In genomic region chr9:129143031-129143441, GRCh38 we compare ENCODE assay signal across 8 cellular contexts. TPM values are rescaled to one million over a fixed set of nuclear protein-coding genes. Genes with fewer than 3 reads are reported as not detected.
DNase-seq lines count a peak whose midpoint lies in the region; ATAC-seq and TF ChIP-seq lines count a peak whose summit lies in the region.

No MANE protein-coding gene starts in this region.

- ATAC-seq in activated T-cell treated with anti-CD3 and anti-CD28 coated beads, Interleukin-2, amount 50 U/mL, for 4 hours: no peak
- ATAC-seq in GM18867 (IDR thresholded peaks at IDR 0.05; ENCODE audit: unreplicated experiment): no peak

- no peak overlapping the region for H3K4me3 Mint-ChIP-seq in CD14-positive monocyte
- H3K4me3 Mint-ChIP-seq in activated T-cell treated with anti-CD3 and anti-CD28 coated beads, Interleukin-2, amount 50 U/mL, for 4 hours: no peak overlapping the region

- H3K79me2 ChIP-seq in OCI-LY3 (ENCODE audit: low read length): no peaks in the 10 kb centered on the region

- peak overlapping the region; percentile 30 to 97 (median 85) for H3K27ac Mint-ChIP-seq in CD14-positive monocyte

- H3K9ac ChIP-seq in OCI-LY3 (ENCODE audit: low read length): no peak overlapping the region

- H3K36me3 ChIP-seq in OCI-LY3 (replicated peaks; ENCODE audit: low read depth, low read length) (peaks cover 22% of the 10 kb centered on the region), esophagus muscularis mucosa (peaks cover 0 to 22% (median 15%) of the 10 kb centered on the region in 4 donors)

- H2AFZ ChIP-seq in OCI-LY3 (ENCODE audit: low read depth, low read length): no peak overlapping the region

- H3K4me2 ChIP-seq in OCI-LY3 (ENCODE audit: low read length): no peak overlapping the region

- peaks cover 0 to 2% (median 1%) of the 10 kb centered on the region in 3 donors for H3K27me3 Mint-ChIP-seq in CD14-positive monocyte (ENCODE audit: low read depth in 3 of 3)
- no peaks in the 10 kb centered on the region for H3K27me3 Mint-ChIP-seq in activated T-cell treated with anti-CD3 and anti-CD28 coated beads, Interleukin-2, amount 50 U/mL, for 4 hours (ENCODE audit: low read depth)

- no peaks in the 10 kb centered on the region for H3K27me3 ChIP-seq in OCI-LY3 (ENCODE audit: low read depth, low read length)
- H3K27me3 ChIP-seq in esophagus muscularis mucosa: no peaks in the 10 kb centered on the region

- CTCF ChIA-PET in HEK293T (lab: Yijun Ruan, JAX): interaction anchor here (0.6 to 2.3 kb wide), 18 partner anchors 9 to 482 kb away, joined by 3 to 10 read pairs (median 4); partner anchors contain the start of gene IER5L

- DNase-seq in CD14-positive monocyte (ENCODE audit: low spot score): peak; percentile 70
- DNase-seq in HEK293T (ENCODE audit: extremely low spot score): peak; percentile 81
- peak; percentile 75 for DNase-seq in activated T-cell treated with anti-CD3 and anti-CD28 coated beads, Interleukin-2, amount 50 U/mL, for 4 hours
- DNase-seq in esophagus muscularis mucosa (ENCODE audit: extremely low spot score): no peak
- DNase-seq in myocyte (ENCODE audit: low read depth): peak; percentile 88
- peak; percentile 48 to 56 for DNase-seq in stimulated activated CD8-positive, alpha-beta memory T cell treated with anti-CD3 and anti-CD28 coated beads, Interleukin-7, amount 100 ng/mL, for 4 hours (ENCODE audit: low read depth in 2 of 2)

- no peaks in the 10 kb centered on the region for H3K9me3 ChIP-seq in OCI-LY3 (ENCODE audit: insufficient read depth, low read length)
- H3K9me3 ChIP-seq in esophagus muscularis mucosa: no peaks in the 10 kb centered on the region

- intact Hi-C loops in CD14-positive monocyte (cut with micrococcal nuclease) (loop anchor here in 1 of 2 donors (2.0 kb wide), 1 partner anchor 32 kb away; no protein-coding TSS in a partner anchor), esophagus muscularis mucosa (cut with DNase I) (no loop called here)

- no peak overlapping the region for H3K27ac ChIP-seq in OCI-LY3 (ENCODE audit: low read length)
- H3K27ac ChIP-seq in esophagus muscularis mucosa (replicated peaks in 1 of 4): peak overlapping the region; percentile 93 to 99 (median 98)

- TF ChIP-seq POLR2A in esophagus muscularis mucosa (IDR thresholded peaks at IDR 0.05; ENCODE audit: low read depth): no peak

- H4K20me1 ChIP-seq in OCI-LY3 (ENCODE audit: insufficient read depth, low read length): peaks cover 15% of the 10 kb centered on the region; the same call in 1 of the 2 replicates

- peaks cover 29 to 59% of the 10 kb centered on the region in 2 donors for H3K36me3 Mint-ChIP-seq in CD14-positive monocyte
- H3K36me3 Mint-ChIP-seq in activated T-cell treated with anti-CD3 and anti-CD28 coated beads, Interleukin-2, amount 50 U/mL, for 4 hours (ENCODE audit: insufficient read depth): peaks cover 12% of the 10 kb centered on the region

- peaks cover 39% of the 10 kb centered on the region for H3K4me1 ChIP-seq in OCI-LY3 (ENCODE audit: low read length)
- peaks cover 94 to 98% (median 98%) of the 10 kb centered on the region in 4 donors for H3K4me1 ChIP-seq in esophagus muscularis mucosa

- TF ChIP-seq CTCF in CD14-positive monocyte (IDR thresholded peaks at IDR 0.05) (peak; percentile 99), OCI-LY3 (IDR thresholded peaks at IDR 0.05; ENCODE audit: low read depth, low read length) (peak; percentile 89), esophagus muscularis mucosa (IDR thresholded peaks at IDR 0.05) (peak; percentile 74 to 83 (median 81))

- H3K4me3 ChIP-seq in OCI-LY3 (ENCODE audit: low read length) (no peak overlapping the region), esophagus muscularis mucosa (peak overlapping the region in 3 of 4 donors; percentile 22 to 29 (median 24))

- 0% methylated on average over 1 of the region's 2 CpGs for WGBS in esophagus muscularis mucosa

- TF ChIP-seq EP300 in esophagus muscularis mucosa (IDR thresholded peaks at IDR 0.05): no peak

- POLR2A ChIA-PET in HEK293T (lab: Yijun Ruan, JAX): interaction anchor here (0.9 to 2.1 kb wide), 4 partner anchors 32 to 482 kb away, joined by 3 to 10 read pairs (median 6); partner anchors contain the start of gene IER5L

- no peaks in the 10 kb centered on the region for H3K9me3 Mint-ChIP-seq in CD14-positive monocyte
- H3K9me3 Mint-ChIP-seq in activated T-cell treated with anti-CD3 and anti-CD28 coated beads, Interleukin-2, amount 50 U/mL, for 4 hours: no peaks in the 10 kb centered on the region

- H3K4me1 Mint-ChIP-seq in CD14-positive monocyte: peaks cover 41% of the 10 kb centered on the region
- peaks cover 40% of the 10 kb centered on the region for H3K4me1 Mint-ChIP-seq in activated T-cell treated with anti-CD3 and anti-CD28 coated beads, Interleukin-2, amount 50 U/mL, for 4 hours (ENCODE audit: low read depth)

TF ChIP-seq in HEK293T, 16 proteins besides CTCF, POLR2A, EP300 and RAD21:
- TF ChIP-seq SUZ12 (IDR thresholded peaks at IDR 0.05) (no peak), NFRKB (IDR thresholded peaks at IDR 0.05) (no peak), FOXK2 (IDR thresholded peaks at IDR 0.05) (no peak), ZNF384 (IDR thresholded peaks at IDR 0.05) (no peak)

RNA-seq across cellular contexts. Expression of gene PTPA, which starts 31.8 kb away (rescaled TPM):
- polyA plus RNA-seq in CD14-positive monocyte: 10 to 100 TPM; 11.7 to 12.4 TPM
- total RNA-seq in activated T-cell treated with anti-CD3 and anti-CD28 coated beads, Interleukin-2, amount 50 U/mL, for 4 hours: 10 to 100 TPM; 80.7 to 90.2 (median 89.9) TPM
- total RNA-seq in esophagus muscularis mucosa (10 to 100 TPM; 57.7 to 91.9 (median 77.4) TPM), myocyte (99.5 and 144 TPM in 2 replicates)
- 110 TPM for polyA plus RNA-seq in myocyte (2012)

RNA-seq across cellular contexts. Expression of gene CRAT, which starts 32.4 kb away (rescaled TPM):
- polyA plus RNA-seq in CD14-positive monocyte: 10 to 100 TPM; 12.2 to 15.0 TPM
- 1 to 10 TPM; 3.4 to 5.2 (median 5.2) TPM for total RNA-seq in activated T-cell treated with anti-CD3 and anti-CD28 coated beads, Interleukin-2, amount 50 U/mL, for 4 hours
- total RNA-seq in esophagus muscularis mucosa (100 to 1,000 TPM in 2 of 4 donors, 10 to 100 TPM in 2; 73.9 to 117 (median 92.2) TPM), myocyte (87.3 and 102 TPM in 2 replicates)
- polyA plus RNA-seq in myocyte (2012): 51.3 TPM

RNA-seq across cellular contexts. Expression of gene IER5L, which starts 35.0 kb away (rescaled TPM):
- under 1 TPM; 0.36 to 0.79 TPM for polyA plus RNA-seq in CD14-positive monocyte
- 1 to 10 TPM; 1.6 to 1.9 (median 1.8) TPM for total RNA-seq in activated T-cell treated with anti-CD3 and anti-CD28 coated beads, Interleukin-2, amount 50 U/mL, for 4 hours
- total RNA-seq in esophagus muscularis mucosa: 10 to 100 TPM in 3 of 4 donors, 1 to 10 TPM in 1; 5.0 to 24.2 (median 12.9) TPM
- total RNA-seq in myocyte: 27.9 and 38.4 TPM in 2 replicates
- polyA plus RNA-seq in myocyte (2012): 14.9 TPM

Comparison
In these comparisons a context has a peak if more than half of its experiments do, and no peak if none do; other contexts are left out.
1. RNA of gene CRAT, which starts 32.4 kb away (total RNA-seq): 73.9 to 117 TPM in esophagus muscularis mucosa and 87.3 to 102 TPM in myocyte; 3.4 to 5.2 TPM in activated T-cell treated with anti-CD3 and anti-CD28 coated beads, Interleukin-2, amount 50 U/mL, for 4 hours; every median in the first group is over 10 times any median in the second.
2. Peak in every context shown above with its lines, with median percentiles within 50 percentile points of each other: CTCF ChIP-seq.